Comparison of ENCODE assay signal across 28 cellular contexts in the genomic region with DNA sequence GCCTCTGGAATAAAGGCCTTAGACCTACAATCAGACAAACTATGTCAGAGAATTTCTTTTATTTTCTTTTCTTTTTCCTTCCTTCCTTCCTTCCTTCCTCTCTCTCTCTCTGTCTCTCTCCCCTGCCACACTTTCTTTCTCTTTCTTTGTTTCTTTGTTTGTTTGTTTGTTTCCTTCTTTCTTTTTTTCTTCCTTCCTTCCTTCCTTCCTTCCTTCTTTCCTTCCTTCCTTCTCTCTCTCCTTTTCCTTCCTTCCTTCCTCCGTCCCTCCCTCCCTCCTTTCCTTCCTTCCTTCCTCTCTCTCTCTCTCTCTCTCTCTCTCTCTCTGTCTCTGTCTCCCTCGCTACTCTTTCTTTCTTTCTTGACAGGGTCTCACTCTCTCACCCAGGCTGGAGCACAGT.
"Had no signal": no experiment of that assay in that cellular context is flagged by ENCODE, and none has a peak within 500 bp of the region (broad histone marks: within the 10 kb centered on the region; RNA-seq: fewer than 3 reads in every experiment).

No MANE protein-coding gene starts in this region.

- H3K27me3 Mint-ChIP-seq: activated naive CD8-positive, alpha-beta T cell; activated T-cell treated with anti-CD3 and anti-CD28 coated beads, Interleukin-2, amount 50 U/mL, for 24 hours; activated T-helper 17 cell treated with anti-CD3 and anti-CD28 coated beads, Interleukin-2, amount 50 U/mL, for 72 hours had no signal

- DNase-seq: activated CD4-positive, alpha-beta memory T cell treated with anti-CD3 and anti-CD28 coated beads, Interleukin-2, amount 10 ng/mL, durations not matched to agents 7 days and 5 days; activated CD4-positive, alpha-beta T cell treated with anti-CD3 and anti-CD28 coated beads for 1 hour; activated CD4-positive, alpha-beta T cell treated with anti-CD3 and anti-CD28 coated beads for 4 hours; activated CD4-positive, alpha-beta T cell treated with anti-CD3 and anti-CD28 coated beads, Interleukin-2, amount 10 ng/mL, durations not matched to agents 7 days and 5 days; activated CD4-positive, alpha-beta T cell treated with anti-CD3 and anti-CD28 coated beads, Interleukin-2, amount 50 U/mL, for 4 hours; activated CD8-positive, alpha-beta memory T cell treated with anti-CD3 and anti-CD28 coated beads, Interleukin-2, amount 50 U/mL, for 48 hours; activated effector memory CD4-positive, alpha-beta T cell treated with Interleukin-2 at 50 U/mL for 16 hours; activated gamma-delta T cell treated with Interleukin-2 at 50 U/mL for 16 hours; activated naive CD4-positive, alpha-beta T cell treated with anti-CD3 and anti-CD28 coated beads, Interleukin-2, amount 10 ng/mL, durations not matched to agents 7 days and 5 days; activated T-cell treated with anti-CD3 and anti-CD28 coated beads for 4 hours; activated T-cell treated with anti-CD3 and anti-CD28 coated beads, Interleukin-2, amount 50 U/mL, for 24 hours; amniotic stem cell; anterior cingulate cortex; body of pancreas; caudate nucleus; colonic mucosa; effector CD8-positive, alpha-beta T cell; foreskin fibroblast; head of caudate nucleus; T-helper 1 cell; T1000; WERI-Rb-1 had no signal

- H3K9me3 Mint-ChIP-seq: activated CD4-positive, alpha-beta T cell treated with anti-CD3 and anti-CD28 coated beads, Interleukin-2, amount 10 ng/mL, durations not matched to agents 7 days and 5 days; activated naive CD4-positive, alpha-beta T cell treated with anti-CD3 and anti-CD28 coated beads, Interleukin-2, amount 10 ng/mL, durations not matched to agents 7 days and 5 days; activated T-cell treated with anti-CD3 and anti-CD28 coated beads, Interleukin-2, amount 50 U/mL, for 24 hours had no signal

- H3K4me1 Mint-ChIP-seq: activated CD4-positive, alpha-beta T cell treated with anti-CD3 and anti-CD28 coated beads, Interleukin-2, amount 10 ng/mL, durations not matched to agents 7 days and 5 days; activated naive CD4-positive, alpha-beta T cell treated with anti-CD3 and anti-CD28 coated beads, Interleukin-2, amount 10 ng/mL, durations not matched to agents 7 days and 5 days had no signal

- H3K4me3 Mint-ChIP-seq: activated CD4-positive, alpha-beta memory T cell treated with anti-CD3 and anti-CD28 coated beads, Interleukin-2, amount 10 ng/mL, durations not matched to agents 7 days and 5 days; activated CD4-positive, alpha-beta T cell treated with anti-CD3 and anti-CD28 coated beads, Interleukin-2, amount 10 ng/mL, durations not matched to agents 7 days and 5 days; activated naive CD4-positive, alpha-beta T cell treated with anti-CD3 and anti-CD28 coated beads, Interleukin-2, amount 10 ng/mL, durations not matched to agents 7 days and 5 days; activated naive CD8-positive, alpha-beta T cell; activated T-cell treated with anti-CD3 and anti-CD28 coated beads, Interleukin-2, amount 50 U/mL, for 24 hours; activated T-helper 17 cell treated with anti-CD3 and anti-CD28 coated beads, Interleukin-2, amount 50 U/mL, for 72 hours had no signal

- FAIRE-seq: endometrium, endothelial cell of umbilical vein, frontal cortex had no signal

- H3K27ac ChIP-seq: body of pancreas, colonic mucosa, epithelial cell of prostate, WERI-Rb-1 had no signal

- H3K27me3 ChIP-seq: body of pancreas, colonic mucosa had no signal

- H3K4me1 ChIP-seq: body of pancreas, colonic mucosa had no signal

- H3K9me3 ChIP-seq: body of pancreas, colonic mucosa had no signal

- H3K36me3 Mint-ChIP-seq: activated naive CD4-positive, alpha-beta T cell treated with anti-CD3 and anti-CD28 coated beads, Interleukin-2, amount 10 ng/mL, durations not matched to agents 7 days and 5 days; activated naive CD8-positive, alpha-beta T cell had no signal

- ATAC-seq: activated T-helper 17 cell treated with anti-CD3 and anti-CD28 coated beads, Interleukin-2, amount 50 U/mL, for 72 hours; body of pancreas had no signal

- H3K36me3 ChIP-seq: colonic mucosa, WERI-Rb-1 had no signal

- H3K4me3 ChIP-seq: body of pancreas, colonic mucosa had no signal

- H3K27ac Mint-ChIP-seq: activated CD4-positive, alpha-beta memory T cell treated with anti-CD3 and anti-CD28 coated beads, Interleukin-2, amount 10 ng/mL, durations not matched to agents 7 days and 5 days; activated CD4-positive, alpha-beta T cell treated with anti-CD3 and anti-CD28 coated beads, Interleukin-2, amount 10 ng/mL, durations not matched to agents 7 days and 5 days; activated naive CD4-positive, alpha-beta T cell treated with anti-CD3 and anti-CD28 coated beads, Interleukin-2, amount 10 ng/mL, durations not matched to agents 7 days and 5 days; activated naive CD8-positive, alpha-beta T cell; activated T-cell treated with anti-CD3 and anti-CD28 coated beads, Interleukin-2, amount 50 U/mL, for 24 hours; activated T-helper 17 cell treated with anti-CD3 and anti-CD28 coated beads, Interleukin-2, amount 50 U/mL, for 72 hours had no signal
